24 cellular contexts compared by ENCODE assay signal in the genomic region with DNA sequence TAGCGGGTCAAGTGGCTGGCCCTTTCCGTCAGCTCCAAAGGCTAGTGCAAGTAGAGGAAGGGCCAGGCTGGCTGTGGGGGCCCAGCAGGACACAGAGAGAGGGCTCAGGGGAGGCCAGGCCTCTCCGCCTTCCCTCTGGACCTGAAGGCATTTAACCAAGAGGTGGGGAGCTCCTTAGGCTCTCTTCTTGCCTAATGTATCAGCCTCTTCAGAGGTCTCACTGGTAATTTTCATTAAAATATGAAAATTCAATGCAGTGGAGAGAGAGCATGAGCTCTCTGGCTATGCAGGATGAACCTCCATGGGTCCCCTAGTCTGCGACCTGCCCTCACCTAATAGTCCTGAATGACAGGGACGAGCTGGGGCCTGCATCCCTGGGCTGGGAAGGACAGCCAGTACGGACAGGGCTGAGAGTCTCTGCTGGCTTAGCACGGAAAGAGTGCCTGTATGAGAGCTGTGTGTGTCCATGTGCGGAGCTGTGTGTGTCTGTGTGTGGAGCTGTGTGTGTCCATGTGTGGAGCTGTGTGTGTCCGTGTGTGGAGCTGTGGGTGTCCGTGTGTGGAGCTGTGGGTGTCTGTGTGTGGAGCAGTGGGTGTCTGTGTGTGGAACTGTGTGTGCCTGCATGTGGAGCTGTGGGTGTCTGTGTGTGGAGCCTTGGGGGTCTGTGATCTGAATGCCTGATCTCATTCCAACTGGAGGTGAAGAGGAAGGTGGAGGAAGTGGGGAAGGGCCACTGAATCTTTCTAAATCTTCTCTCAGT. TPM values are rescaled to one million over a fixed set of nuclear protein-coding genes. Genes with fewer than 3 reads are reported as not detected.
DNase-seq lines count a peak whose midpoint lies in the region; ATAC-seq and TF ChIP-seq lines count a peak whose summit lies in the region.
"Had no signal": no experiment of that assay in that cellular context is flagged by ENCODE, and none has a peak within 500 bp of the region (broad histone marks: within the 10 kb centered on the region; RNA-seq: fewer than 3 reads in every experiment).

No MANE protein-coding gene starts in this region.

- peak; percentile 30 for DNase-seq in EH (ENCODE audit: low read depth)
- no peak for DNase-seq in T-cell
- no peak for DNase-seq in immature natural killer cell
- DNase-seq in stimulated activated naive B cell treated with anti-CD40 and anti-IgM and Interleukin-4, amounts not matched to agents 10 μg/mL and 1 μg/mL and 100 μg/mL, for 72 hours, result no peak
- no peak for DNase-seq in adrenal gland
- DNase-seq in NCI-H187 (lab: John Stamatoyannopoulos, UW), result no peak
- DNase-seq in omental fat pad (ENCODE audit: low spot score), result no peak
- DNase-seq: COR-L47; DMS79 treated with DMSO at 0.1 percent for 48 hours; mesendoderm; NCI-H1417 treated with DMSO at 0.1 percent for 48 hours; SJCRH30; small intestine; stimulated activated CD4-positive, alpha-beta T cell treated with anti-CD3 and anti-CD28 coated beads, Interleukin-2, amount 100 ng/mL, for 24 hours had no signal

- no peak for TF ChIP-seq POLR2A in adrenal gland (IDR thresholded peaks at IDR 0.05)

- peaks cover 93% of the 10 kb centered on the region for H3K27me3 ChIP-seq in adrenal gland
- H3K27me3 ChIP-seq: SJCRH30 had no signal

- no peaks in the 10 kb centered on the region for H3K36me3 ChIP-seq in adrenal gland (replicated peaks in 1 of 2)
- H3K36me3 ChIP-seq: Peyer's patch, SJCRH30, suprapubic skin had no signal

- H3K4me1 Mint-ChIP-seq in T-cell, result peaks cover 31 to 47% (median 38%) of the 10 kb centered on the region in 3 donors
- peaks cover 16 to 28% of the 10 kb centered on the region in 2 donors for H3K4me1 Mint-ChIP-seq in immature natural killer cell
- H3K4me1 Mint-ChIP-seq in stimulated activated naive B cell treated with anti-CD40 and anti-IgM and Interleukin-4, amounts not matched to agents 10 μg/mL and 1 μg/mL and 100 μg/mL, for 72 hours, result peaks cover 31 to 66% of the 10 kb centered on the region in 2 donors

- H3K27me3 Mint-ChIP-seq in T-cell (peaks cover 65 to 93% of the 10 kb centered on the region in 2 donors), immature natural killer cell (ENCODE audit: low read depth in 3 of 3) (peaks cover 30 to 51% (median 33%) of the 10 kb centered on the region in 3 donors)
- H3K27me3 Mint-ChIP-seq in stimulated activated naive B cell treated with anti-CD40 and anti-IgM and Interleukin-4, amounts not matched to agents 10 μg/mL and 1 μg/mL and 100 μg/mL, for 72 hours, result peaks cover 93 to 94% of the 10 kb centered on the region in 2 donors

- no peak overlapping the region for H3K4me3 ChIP-seq in adrenal gland
- H3K4me3 ChIP-seq: GM12878, Peyer's patch, SJCRH30 had no signal

- ATAC-seq in T-cell (replicated peaks in 1 of 4) (no peak), omental fat pad (ENCODE audit: low FRiP score) (no peak)
- no peak for ATAC-seq in stimulated activated naive B cell treated with anti-CD40 and anti-IgM and Interleukin-4, amounts not matched to agents 10 μg/mL and 1 μg/mL and 100 μg/mL, for 72 hours (replicated peaks)
- ATAC-seq: GM12878; stimulated activated effector memory CD8-positive, alpha-beta T cell treated with anti-CD3 and anti-CD28 coated beads, Interleukin-12 subunit alpha, Interleukin-12 subunit beta, amount 100 ng/mL, for 72 hours had no signal

- no peaks in the 10 kb centered on the region for H3K36me3 Mint-ChIP-seq in T-cell
- H3K36me3 Mint-ChIP-seq in immature natural killer cell, result peaks cover 0 to 3% (median 0%) of the 10 kb centered on the region in 3 donors
- peaks cover 0 to 4% of the 10 kb centered on the region in 2 donors for H3K36me3 Mint-ChIP-seq in stimulated activated naive B cell treated with anti-CD40 and anti-IgM and Interleukin-4, amounts not matched to agents 10 μg/mL and 1 μg/mL and 100 μg/mL, for 72 hours
- H3K36me3 Mint-ChIP-seq: IgD-negative memory B cell had no signal

- WGBS in adrenal gland, 4 donors, result 80 to 90% (median 89%) methylated on average over 6 to 10 of the region's 10 CpGs

- peak overlapping the region in 2 of 3 donors; percentile 2 to 91 for H3K4me3 Mint-ChIP-seq in T-cell
- H3K4me3 Mint-ChIP-seq in immature natural killer cell, result peak overlapping the region; percentile 5 to 70 (median 57)
- H3K4me3 Mint-ChIP-seq in stimulated activated naive B cell treated with anti-CD40 and anti-IgM and Interleukin-4, amounts not matched to agents 10 μg/mL and 1 μg/mL and 100 μg/mL, for 72 hours, result no peak overlapping the region
- H3K4me3 Mint-ChIP-seq: dendritic cell treated with granulocyte-macrophage colony-stimulating factor and Interleukin-4, amounts not matched to agents 40 ng/mL and 50 ng/mL, for 4 days had no signal

- H3K4me1 ChIP-seq in adrenal gland (replicated peaks in 1 of 2), result peaks cover 7 to 21% of the 10 kb centered on the region in 2 donors

- TF ChIP-seq CTCF in adrenal gland (IDR thresholded peaks at IDR 0.05) (no peak), omental fat pad (IDR thresholded peaks at IDR 0.05) (no peak)

- no peak overlapping the region for H3K27ac Mint-ChIP-seq in T-cell
- H3K27ac Mint-ChIP-seq in immature natural killer cell, result no peak overlapping the region
- H3K27ac Mint-ChIP-seq in stimulated activated naive B cell treated with anti-CD40 and anti-IgM and Interleukin-4, amounts not matched to agents 10 μg/mL and 1 μg/mL and 100 μg/mL, for 72 hours, result peak overlapping the region; percentile 33
- H3K27ac Mint-ChIP-seq: dendritic cell treated with granulocyte-macrophage colony-stimulating factor and Interleukin-4, amounts not matched to agents 40 ng/mL and 50 ng/mL, for 4 days; stimulated activated effector memory CD8-positive, alpha-beta T cell treated with anti-CD3 and anti-CD28 coated beads, Interleukin-12 subunit alpha, Interleukin-12 subunit beta, amount 100 ng/mL, for 72 hours; T-helper 2 cell treated with Interferon-gamma antibody and Interleukin-4, amounts not matched to agents 5 μg/mL and 100 μg/mL, for 36 hours had no signal

- H3K9me3 Mint-ChIP-seq in T-cell (no peaks in the 10 kb centered on the region), immature natural killer cell (peaks cover 0 to 6% (median 0%) of the 10 kb centered on the region in 6 donors)
- H3K9me3 Mint-ChIP-seq in stimulated activated naive B cell treated with anti-CD40 and anti-IgM and Interleukin-4, amounts not matched to agents 10 μg/mL and 1 μg/mL and 100 μg/mL, for 72 hours, result no peaks in the 10 kb centered on the region
- H3K9me3 Mint-ChIP-seq: dendritic cell treated with granulocyte-macrophage colony-stimulating factor and Interleukin-4, amounts not matched to agents 40 ng/mL and 50 ng/mL, for 4 days; IgD-negative memory B cell; stimulated activated effector memory CD8-positive, alpha-beta T cell treated with anti-CD3 and anti-CD28 coated beads, Interleukin-12 subunit alpha, Interleukin-12 subunit beta, amount 100 ng/mL, for 72 hours; T-helper 2 cell treated with Interferon-gamma antibody and Interleukin-4, amounts not matched to agents 5 μg/mL and 100 μg/mL, for 36 hours had no signal

- POLR2A ChIA-PET in T-cell (lab: Charles Lee), result no interaction called here

- no peaks in the 10 kb centered on the region for H3K9me3 ChIP-seq in adrenal gland (replicated peaks in 1 of 3)
- H3K9me3 ChIP-seq: Peyer's patch, SJCRH30, suprapubic skin had no signal

- CTCF ChIA-PET in T-cell (lab: Charles Lee), result no interaction called here

- H3K27ac ChIP-seq in adrenal gland, result no peak overlapping the region
- H3K27ac ChIP-seq: Peyer's patch, SJCRH30, suprapubic skin, VCaP had no signal

- intact Hi-C loops in adrenal gland (cut with DNase I), result no loop called here

RNA-seq across cellular contexts. Expression of a gene that starts 2.4 kb away (rescaled TPM):
- total RNA-seq in T-cell (not detected), adrenal gland (not detected), omental fat pad (under 1 TPM in 3 of 4 donors, not detected in 1; 0.09 to 0.32 (median 0.13) TPM)
- polyA plus RNA-seq in immature natural killer cell (not detected), adrenal gland (under 1 TPM in 1 of 3 donors, not detected in 2; 0.03 TPM)
- total RNA-seq: GM12878, Peyer's patch, pulmonary artery endothelial cell had no signal
- polyA plus RNA-seq: GM12878, IgD-negative memory B cell, neural cell, small intestine had no signal

Comparison
In these comparisons a context has a peak if more than half of its experiments do, and no peak if none do; other contexts are left out.
1. H3K4me3 Mint-ChIP-seq: peak in T-cell (2 of 3) and immature natural killer cell (5 of 5); none in stimulated activated naive B cell treated with anti-CD40 and anti-IgM and Interleukin-4, amounts not matched to agents 10 μg/mL and 1 μg/mL and 100 μg/mL, for 72 hours (0 of 2).